In genomic region chr3:160754855-160755747, GRCh38 we compare ENCODE assay signal across 1 cellular context.
TF ChIP-seq lines count a peak whose summit lies in the region.

No MANE protein-coding gene starts in this region.

TF ChIP-seq in SK-N-SH, 30 proteins besides CTCF, POLR2A, EP300 and RAD21 (continued from another document):
- TF ChIP-seq PBX3 (IDR thresholded peaks at IDR 0.05) (no peak; the same call in 1 of the 2 replicates), REST (IDR thresholded peaks at IDR 0.05; ENCODE audit: low read depth, low read length) (peak; percentile 74), MAX (IDR thresholded peaks at IDR 0.05; ENCODE audit: low read depth) (peak; percentile 43; the same call in 1 of the 2 replicates)
TF ChIP-seq in SK-N-SH: peak in this region for 10.
